8 cellular contexts compared by ENCODE assay signal in genomic region chr5:132011561-132012384, GRCh38. TPM values are rescaled to one million over a fixed set of nuclear protein-coding genes. Genes with fewer than 3 reads are reported as not detected.
DNase-seq lines count a peak whose midpoint lies in the region; ATAC-seq, FAIRE-seq and TF ChIP-seq lines count a peak whose summit lies in the region.

ACSL6 (minus strand) TSS chr5:132011658; CDS start chr5:132011553, 105 bp downstream.

- peak; percentile 21 for DNase-seq in NCI-H1105 (lab: John Stamatoyannopoulos, UW)
- no peak for DNase-seq in NCI-H1105 treated with DMSO at 0.1 percent for 48 hours (lab: John Stamatoyannopoulos, UW)
- DNase-seq in activated CD4-positive, alpha-beta T cell treated with anti-CD3 and anti-CD28 coated beads for 36 hours, result peak; percentile 65
- peak; percentile 14 for DNase-seq in dermis blood vessel endothelial cell
- peak in 1 of 2 donors; percentile 83 for DNase-seq in lower leg skin (ENCODE audit: low spot score in 2 of 2)
- peak in 1 of 2 donors; percentile 32 for DNase-seq in stimulated activated naive CD8-positive, alpha-beta T cell treated with anti-CD3 and anti-CD28 coated beads, Interleukin-15, amount 100 ng/mL, for 72 hours
- no peak for DNase-seq in GM19239 (ENCODE audit: insufficient read length, low spot score)

- peak within 1 kb of the TSS; percentile 68 for H3K4me3 Mint-ChIP-seq in activated CD4-positive, alpha-beta T cell treated with anti-CD3 and anti-CD28 coated beads for 36 hours
- H3K4me3 Mint-ChIP-seq in stimulated activated naive CD8-positive, alpha-beta T cell treated with anti-CD3 and anti-CD28 coated beads, Interleukin-15, amount 100 ng/mL, for 72 hours, result peak within 1 kb of the TSS; percentile 77 to 86

- TF ChIP-seq POLR2A in lower leg skin (IDR thresholded peaks at IDR 0.05), result no peak

- no peaks in the 10 kb centered on the region for H3K36me3 Mint-ChIP-seq in activated CD4-positive, alpha-beta T cell treated with anti-CD3 and anti-CD28 coated beads for 36 hours (ENCODE audit: low read depth)

- POLR2A ChIA-PET in activated CD4-positive, alpha-beta T cell treated with anti-CD3 and anti-CD28 coated beads for 36 hours (lab: Charles Lee), result interaction anchor here (0.6 kb wide), 2 partner anchors 371 to 482 kb away, joined by 3 read pairs; no protein-coding TSS in a partner anchor

- TF ChIP-seq CTCF in lower leg skin (IDR thresholded peaks at IDR 0.05), result no peak

- H3K27me3 Mint-ChIP-seq in activated CD4-positive, alpha-beta T cell treated with anti-CD3 and anti-CD28 coated beads for 36 hours, result peaks cover 57% of the 10 kb centered on the region
- H3K27me3 Mint-ChIP-seq in stimulated activated naive CD8-positive, alpha-beta T cell treated with anti-CD3 and anti-CD28 coated beads, Interleukin-15, amount 100 ng/mL, for 72 hours, result peaks cover 82% of the 10 kb centered on the region

- intact Hi-C loops in activated CD4-positive, alpha-beta T cell treated with anti-CD3 and anti-CD28 coated beads for 36 hours (cut with DNase I, micrococcal nuclease), result no loop called here
- intact Hi-C loops in lower leg skin (cut with DNase I; ENCODE audit: low total_unique reads), result no loop called here

- peak within 1 kb of the TSS; percentile 23 for H3K4me3 ChIP-seq in lower leg skin (ENCODE audit: low read depth, poor library complexity, severe bottlenecking)

- H3K9me3 Mint-ChIP-seq in activated CD4-positive, alpha-beta T cell treated with anti-CD3 and anti-CD28 coated beads for 36 hours (ENCODE audit: low read depth), result no peaks in the 10 kb centered on the region
- H3K9me3 Mint-ChIP-seq in stimulated activated naive CD8-positive, alpha-beta T cell treated with anti-CD3 and anti-CD28 coated beads, Interleukin-15, amount 100 ng/mL, for 72 hours, result no peaks in the 10 kb centered on the region

- 0 to 21% methylated on average over 3 to 16 of the region's 72 CpGs for WGBS in lower leg skin, 2 donors

- no peak for FAIRE-seq in GM19239 (lab: Jason Lieb, UNC)

- H3K27ac Mint-ChIP-seq in activated CD4-positive, alpha-beta T cell treated with anti-CD3 and anti-CD28 coated beads for 36 hours, result no peak within 1 kb of the TSS
- H3K27ac Mint-ChIP-seq in stimulated activated naive CD8-positive, alpha-beta T cell treated with anti-CD3 and anti-CD28 coated beads, Interleukin-15, amount 100 ng/mL, for 72 hours, result no peak within 1 kb of the TSS

- CTCF ChIA-PET in activated CD4-positive, alpha-beta T cell treated with anti-CD3 and anti-CD28 coated beads for 36 hours (lab: Charles Lee), result interaction anchor here (0.6 to 6.9 kb wide), 4 partner anchors 10 to 423 kb away, joined by 3 to 109 read pairs (median 6); no protein-coding TSS in a partner anchor

- peak; percentile 47 for ATAC-seq in activated CD4-positive, alpha-beta T cell treated with anti-CD3 and anti-CD28 coated beads for 36 hours
- peak; percentile 55 for ATAC-seq in stimulated activated naive CD8-positive, alpha-beta T cell treated with anti-CD3 and anti-CD28 coated beads, Interleukin-15, amount 100 ng/mL, for 72 hours
- ATAC-seq in HG03520 (IDR thresholded peaks at IDR 0.05; ENCODE audit: unreplicated experiment), result no peak

- H3K4me1 Mint-ChIP-seq in activated CD4-positive, alpha-beta T cell treated with anti-CD3 and anti-CD28 coated beads for 36 hours, result peaks cover 22% of the 10 kb centered on the region
- H3K4me1 Mint-ChIP-seq in stimulated activated naive CD8-positive, alpha-beta T cell treated with anti-CD3 and anti-CD28 coated beads, Interleukin-15, amount 100 ng/mL, for 72 hours, result peaks cover 46% of the 10 kb centered on the region

RNA-seq across cellular contexts. Expression of gene ACSL6, which starts in this region (rescaled TPM):
- total RNA-seq in activated CD4-positive, alpha-beta T cell treated with anti-CD3 and anti-CD28 coated beads for 36 hours, result 1 to 10 TPM; 3.1 to 3.3 TPM
- 0.09 and 0.17 TPM in 2 replicates for total RNA-seq in dermis blood vessel endothelial cell
- total RNA-seq in lower leg skin, result under 1 TPM in 3 of 4 donors, not detected in 1; 0.27 to 0.59 (median 0.32) TPM

Comparison
In these comparisons a context has a peak if more than half of its experiments do, and no peak if none do; other contexts are left out.
1. DNase-seq: peak in NCI-H1105 (single experiment) and activated CD4-positive, alpha-beta T cell treated with anti-CD3 and anti-CD28 coated beads for 36 hours (single experiment); none in NCI-H1105 treated with DMSO at 0.1 percent for 48 hours (single experiment) and GM19239 (single experiment).
2. Peak in DNase-seq in dermis blood vessel endothelial cell; RNA of the gene not detected or under 1 TPM.